1 cellular context compared by ENCODE assay signal in the genomic region with DNA sequence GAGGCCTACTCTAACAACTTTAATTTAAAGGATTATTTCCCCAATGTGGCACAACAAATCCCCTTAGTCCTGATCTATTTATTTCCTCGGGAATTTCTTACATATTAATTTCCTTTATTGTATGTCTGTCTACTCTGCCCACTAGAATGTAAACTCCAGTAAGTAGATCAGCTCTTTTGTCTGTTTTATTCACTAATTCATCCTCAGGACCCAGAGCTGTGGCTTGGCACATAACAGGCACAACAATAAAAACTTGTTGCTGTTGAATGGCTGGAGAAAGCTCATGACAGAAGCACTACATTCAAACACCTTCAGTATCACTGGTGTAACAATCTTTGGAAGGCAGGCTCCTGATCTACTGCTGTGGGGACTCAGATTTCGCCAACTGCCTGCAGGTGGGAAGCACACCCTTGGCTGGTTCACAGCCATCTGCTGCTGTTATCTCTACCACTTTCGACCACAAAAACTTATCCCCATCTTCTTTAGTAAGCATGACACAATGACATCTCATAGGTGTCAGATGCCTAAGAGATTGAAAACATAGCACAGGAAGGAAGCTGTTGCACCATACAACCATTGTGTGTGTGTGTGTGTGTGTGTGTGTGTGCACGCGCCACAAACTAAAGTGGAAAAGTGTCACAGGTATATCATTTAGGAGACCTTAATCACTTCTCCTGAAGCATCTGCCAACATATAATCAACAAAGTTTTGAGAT.
TF ChIP-seq lines count a peak whose summit lies in the region.

No MANE protein-coding gene starts in this region.

TF ChIP-seq in K562, 482 proteins besides CTCF, POLR2A, EP300 and RAD21 (continued from another document):
- TF ChIP-seq, protein P1, sequence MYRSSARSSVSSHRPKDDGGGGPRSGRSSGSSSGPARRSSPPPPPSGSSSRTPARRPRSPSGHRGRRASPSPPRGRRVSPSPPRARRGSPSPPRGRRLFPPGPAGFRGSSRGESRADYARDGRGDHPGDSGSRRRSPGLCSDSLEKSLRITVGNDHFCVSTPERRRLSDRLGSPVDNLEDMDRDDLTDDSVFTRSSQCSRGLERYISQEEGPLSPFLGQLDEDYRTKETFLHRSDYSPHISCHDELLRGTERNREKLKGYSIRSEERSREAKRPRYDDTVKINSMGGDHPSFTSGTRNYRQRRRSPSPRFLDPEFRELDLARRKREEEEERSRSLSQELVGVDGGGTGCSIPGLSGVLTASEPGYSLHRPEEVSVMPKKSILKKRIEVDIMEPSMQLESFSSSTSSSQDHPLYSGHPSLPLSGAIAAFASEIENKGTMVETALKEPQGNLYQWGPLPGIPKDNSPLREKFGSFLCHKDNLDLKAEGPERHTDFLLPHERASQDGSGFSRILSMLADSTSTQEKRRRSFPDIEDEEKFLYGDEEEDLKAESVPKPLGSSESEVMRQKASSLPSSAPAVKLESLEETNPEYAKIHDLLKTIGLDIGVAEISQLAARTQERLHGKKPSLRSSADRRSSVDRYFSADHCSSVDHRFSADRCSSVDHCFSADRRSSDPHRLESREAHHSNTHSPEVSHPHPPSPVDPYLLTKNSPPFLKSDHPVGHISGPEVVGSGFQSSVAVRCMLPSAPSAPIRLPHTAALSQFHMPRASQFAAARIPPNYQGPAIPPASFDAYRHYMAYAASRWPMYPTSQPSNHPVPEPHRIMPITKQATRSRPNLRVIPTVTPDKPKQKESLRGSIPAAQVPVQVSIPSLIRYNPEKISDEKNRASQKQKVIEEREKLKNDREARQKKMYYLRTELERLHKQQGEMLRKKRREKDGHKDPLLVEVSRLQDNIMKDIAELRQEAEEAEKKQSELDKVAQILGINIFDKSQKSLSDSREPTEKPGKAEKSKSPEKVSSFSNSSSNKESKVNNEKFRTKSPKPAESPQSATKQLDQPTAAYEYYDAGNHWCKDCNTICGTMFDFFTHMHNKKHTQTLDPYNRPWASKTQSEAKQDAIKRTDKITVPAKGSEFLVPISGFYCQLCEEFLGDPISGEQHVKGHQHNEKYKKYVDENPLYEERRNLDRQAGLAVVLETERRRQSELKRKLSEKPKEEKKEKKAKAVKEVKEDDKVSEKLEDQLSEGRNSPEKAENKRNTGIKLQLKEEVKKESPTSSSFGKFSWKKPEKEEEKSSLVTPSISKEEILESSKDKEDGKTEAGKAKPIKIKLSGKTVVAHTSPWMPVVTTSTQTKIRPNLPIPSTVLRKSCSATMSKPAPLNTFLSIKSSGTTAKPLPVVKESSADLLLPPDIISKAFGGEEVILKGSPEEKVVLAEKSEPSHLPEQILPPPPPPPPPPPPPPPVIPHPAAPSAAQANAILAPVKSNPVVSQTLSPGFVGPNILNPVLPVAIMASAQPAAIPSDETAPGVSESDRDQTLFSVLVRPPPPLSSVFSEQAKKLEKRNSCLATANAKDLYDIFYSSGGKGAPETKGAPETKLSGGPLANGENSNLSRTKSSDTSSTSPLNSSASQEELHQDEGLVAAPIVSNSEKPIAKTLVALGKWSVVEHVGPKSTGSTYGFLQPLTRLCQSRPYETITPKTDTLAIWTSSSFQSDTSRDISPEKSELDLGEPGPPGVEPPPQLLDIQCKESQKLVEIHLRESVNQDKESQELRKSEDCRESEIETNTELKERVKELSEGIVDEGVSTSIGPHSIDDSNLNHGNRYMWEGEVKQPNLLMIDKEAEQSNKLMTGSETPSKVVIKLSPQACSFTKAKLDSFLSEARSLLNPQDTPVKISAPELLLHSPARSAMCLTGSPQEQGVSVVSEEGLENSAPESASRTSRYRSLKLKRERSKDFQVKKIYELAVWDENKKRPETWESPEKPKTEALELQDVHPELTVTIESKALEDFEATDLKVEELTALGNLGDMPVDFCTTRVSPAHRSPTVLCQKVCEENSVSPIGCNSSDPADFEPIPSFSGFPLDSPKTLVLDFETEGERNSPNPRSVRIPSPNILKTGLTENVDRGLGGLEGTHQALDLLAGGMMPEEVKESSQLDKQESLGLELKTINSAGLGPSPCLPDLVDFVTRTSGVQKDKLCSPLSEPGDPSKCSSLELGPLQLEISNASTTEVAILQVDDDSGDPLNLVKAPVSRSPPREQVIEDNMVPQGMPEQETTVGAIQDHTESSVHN (IDR thresholded peaks at IDR 0.05; ENCODE audit: borderline replicate concordance in 1 of 2, low read depth in 1 of 2): 0 out of 4 replicates have a peak, but pooled peaks of 1 of the 2 experiments have one; percentile 1
- TF ChIP-seq NCOA1 (IDR thresholded peaks at IDR 0.05; ENCODE audit: low read depth): peak; percentile 89; the same call in 1 of the 2 replicates
- TF ChIP-seq SMARCA4 (IDR thresholded peaks at IDR 0.05): peak; percentile 80
- TF ChIP-seq KDM5B (IDR thresholded peaks at IDR 0.05; ENCODE audit: insufficient replicate concordance, low read depth, low read length): no peak
- peak; percentile 64 for TF ChIP-seq WHSC1 (IDR thresholded peaks at IDR 0.05; ENCODE audit: low read length)
- peak; percentile 37; the same call in 1 of the 2 replicates for TF ChIP-seq MAFK (IDR thresholded peaks at IDR 0.05; ENCODE audit: low read length)
- TF ChIP-seq SRSF1 (IDR thresholded peaks at IDR 0.05; ENCODE audit: low read depth, low read length): no peak
- no peak; the same call in 1 of the 2 replicates for TF ChIP-seq NR2C2 (CRISPR knock-in tag; IDR thresholded peaks at IDR 0.05)
- peak; percentile 65; the same call in 1 of the 2 replicates for TF ChIP-seq NR2C2 (tag; IDR thresholded peaks at IDR 0.05)
- TF ChIP-seq TEAD1 (CRISPR knock-in tag; IDR thresholded peaks at IDR 0.05): peak in 1 of 2 experiments; percentile 89; a peak in 2 of 4 replicates
- peak; percentile 86 for TF ChIP-seq ZNF583 (CRISPR knock-in tag; IDR thresholded peaks at IDR 0.05)
- TF ChIP-seq MLLT1 (IDR thresholded peaks at IDR 0.05): peak; percentile 60 to 95; a peak in 3 of 4 replicates
- no peak for TF ChIP-seq STAT5B (CRISPR knock-in tag; IDR thresholded peaks at IDR 0.05)
- no peak for TF ChIP-seq ATF3 (IDR thresholded peaks at IDR 0.05)
- 0 out of 2 replicates have a peak, but pooled peaks have one; percentile 64 for TF ChIP-seq ATF3 (CRISPR knock-in tag; conservative IDR thresholded peaks at IDR 0.05)
- TF ChIP-seq THRAP3 (IDR thresholded peaks at IDR 0.05; ENCODE audit: borderline replicate concordance): no peak
- TF ChIP-seq VEZF1 (CRISPR knock-in tag; IDR thresholded peaks at IDR 0.05): peak; percentile 9; the same call in 1 of the 2 replicates
- TF ChIP-seq ZNF740 (CRISPR knock-in tag; IDR thresholded peaks at IDR 0.05): no peak
- 0 out of 4 replicates have a peak, but pooled peaks of 1 of the 2 experiments have one; percentile 5 for TF ChIP-seq ZNF740 (tag; IDR thresholded peaks at IDR 0.05)
- peak; percentile 95 for TF ChIP-seq CUX1 (CRISPR knock-in tag; IDR thresholded peaks at IDR 0.05)
- TF ChIP-seq ZNF57 (CRISPR knock-in tag; IDR thresholded peaks at IDR 0.05): no peak
- TF ChIP-seq KAT2B (IDR thresholded peaks at IDR 0.05; ENCODE audit: low read depth, low read length): no peak
- TF ChIP-seq MED1 (CRISPR knock-in tag; IDR thresholded peaks at IDR 0.05; ENCODE audit: borderline replicate concordance): no peak
- TF ChIP-seq TOE1 (IDR thresholded peaks at IDR 0.05; ENCODE audit: borderline replicate concordance): no peak
- TF ChIP-seq TOE1 (CRISPR knock-in tag; IDR thresholded peaks at IDR 0.05; ENCODE audit: borderline replicate concordance, low read depth): peak; percentile 68
- TF ChIP-seq LEF1 (IDR thresholded peaks at IDR 0.05): peak; percentile 30; the same call in 1 of the 2 replicates
TF ChIP-seq in K562: peak in this region for 148.
